Comparison of ENCODE assay signal across 8 cellular contexts in genomic region chr10:986137-986825, GRCh38. TPM values are rescaled to one million over a fixed set of nuclear protein-coding genes. Genes with fewer than 3 reads are reported as not detected.
A peak's percentile ranks its signal among the peaks of the same experiment; 100 is the strongest.
DNase-seq lines count a peak whose midpoint lies in the region; ATAC-seq, FAIRE-seq and TF ChIP-seq lines count a peak whose summit lies in the region.

No MANE protein-coding gene starts in this region.

- H3K4me1 ChIP-seq in DOHH2 (ENCODE audit: control insufficient read depth, low read length): peaks cover 29% of the 10 kb centered on the region
- peaks cover 25% of the 10 kb centered on the region for H3K4me1 ChIP-seq in astrocyte (ENCODE audit: insufficient read depth, low read length)

- no peak for FAIRE-seq in astrocyte (lab: Jason Lieb, UNC)

- no peaks in the 10 kb centered on the region for H3K27me3 Mint-ChIP-seq in astrocyte (ENCODE audit: low read depth, unreplicated experiment)
- no peaks in the 10 kb centered on the region for H3K27me3 Mint-ChIP-seq in naive thymus-derived CD8-positive, alpha-beta T cell

- H3K27me3 ChIP-seq in DOHH2 (ENCODE audit: control insufficient read depth, low read length) (no peaks in the 10 kb centered on the region), astrocyte (ENCODE audit: insufficient read depth, low read length) (no peaks in the 10 kb centered on the region)

- H3K79me2 ChIP-seq in DOHH2 (ENCODE audit: control insufficient read depth, low read length) (peaks cover 43% of the 10 kb centered on the region), astrocyte (ENCODE audit: insufficient read depth, low read length) (peaks cover 41% of the 10 kb centered on the region)

- H3K36me3 ChIP-seq in DOHH2 (ENCODE audit: control insufficient read depth, low read length) (peaks cover 22% of the 10 kb centered on the region), astrocyte (ENCODE audit: insufficient read depth, low read length) (peaks cover 8% of the 10 kb centered on the region)

- H2AFZ ChIP-seq in astrocyte (ENCODE audit: low read depth, low read length): no peak overlapping the region

- H3K27ac ChIP-seq in DOHH2 (ENCODE audit: low read depth, low read length) (no peak overlapping the region), astrocyte (ENCODE audit: low read depth, low read length) (peak overlapping the region; percentile 97)

- H3K9me2 ChIP-seq in DOHH2 (replicated peaks; ENCODE audit: control insufficient read depth, low read length): no peaks in the 10 kb centered on the region

- no peak for TF ChIP-seq CTCF in DOHH2 (IDR thresholded peaks at IDR 0.05; ENCODE audit: low read depth, low read length, poor library complexity, severe bottlenecking)
- no peak for TF ChIP-seq CTCF in astrocyte (IDR thresholded peaks at IDR 0.05; ENCODE audit: insufficient read depth, low read depth, low read length)

- H3K9me3 Mint-ChIP-seq in astrocyte (ENCODE audit: unreplicated experiment): no peaks in the 10 kb centered on the region
- peaks cover 0 to under 1% (median 0%) of the 10 kb centered on the region in 9 donors for H3K9me3 Mint-ChIP-seq in naive thymus-derived CD8-positive, alpha-beta T cell

- peaks cover 23% of the 10 kb centered on the region for H3K36me3 Mint-ChIP-seq in astrocyte (ENCODE audit: low read depth, unreplicated experiment)
- H3K36me3 Mint-ChIP-seq in naive thymus-derived CD8-positive, alpha-beta T cell: peaks cover 0 to 8% (median 0%) of the 10 kb centered on the region in 3 donors

- peaks cover 5% of the 10 kb centered on the region; the same call in 1 of the 2 replicates for H3K9me3 ChIP-seq in DOHH2 (ENCODE audit: control insufficient read depth, insufficient read depth, low read length)
- no peaks in the 10 kb centered on the region for H3K9me3 ChIP-seq in astrocyte (ENCODE audit: insufficient read depth, low read depth, low read length)

- no peak overlapping the region for H3K4me3 ChIP-seq in DOHH2 (ENCODE audit: low read length)
- no peak overlapping the region for H3K4me3 ChIP-seq in astrocyte (ENCODE audit: insufficient read depth, low read depth, low read length)

- POLR2A ChIA-PET in naive thymus-derived CD8-positive, alpha-beta T cell (lab: Charles Lee): interaction anchor here (0.5 to 1.3 kb wide), 3 partner anchors 54 to 89 kb away, joined by 3 to 4 read pairs (median 4); partner anchors contain the start of gene LARP4B

- peak; percentile 8 for DNase-seq in NCI-H187 treated with DMSO at 0.1 percent for 48 hours (lab: John Stamatoyannopoulos, UW)
- peak; percentile 91 for DNase-seq in astrocyte (ENCODE audit: low read depth)
- DNase-seq in naive thymus-derived CD8-positive, alpha-beta T cell: no peak
- no peak for DNase-seq in iPS-NIHi11 (ENCODE audit: low spot score)

- H4K20me1 ChIP-seq in DOHH2 (ENCODE audit: control insufficient read depth, insufficient read depth, low read depth, low read length): peaks cover 19% of the 10 kb centered on the region
- peaks cover 22% of the 10 kb centered on the region for H4K20me1 ChIP-seq in astrocyte (ENCODE audit: insufficient read depth, low read length)

- H3K4me1 Mint-ChIP-seq in astrocyte (ENCODE audit: low read depth, unreplicated experiment): peaks cover 35% of the 10 kb centered on the region
- peaks cover 17 to 45% (median 43%) of the 10 kb centered on the region in 4 donors for H3K4me1 Mint-ChIP-seq in naive thymus-derived CD8-positive, alpha-beta T cell

- no peak for ATAC-seq in naive thymus-derived CD8-positive, alpha-beta T cell
- no peak for ATAC-seq in activated CD4-positive, CD25-positive, alpha-beta regulatory T cell treated with anti-CD3 and anti-CD28 coated beads, Interleukin-2, amount 50 U/mL, for 24 hours
- ATAC-seq in GM21526 (IDR thresholded peaks at IDR 0.05; ENCODE audit: low FRiP score, unreplicated experiment) (no peak), HG02763 (IDR thresholded peaks at IDR 0.05; ENCODE audit: unreplicated experiment) (no peak)

- H3F3A ChIP-seq in DOHH2 (ENCODE audit: control insufficient read depth, insufficient read depth): 0 out of 2 replicates have a peak, but pooled peaks cover 2% of the 10 kb centered on the region

- H3K9ac ChIP-seq in astrocyte (ENCODE audit: low read length): peak overlapping the region; percentile 99

- H3K4me2 ChIP-seq in DOHH2 (ENCODE audit: low read length) (peak overlapping the region; percentile 88; the same call in 1 of the 2 replicates), astrocyte (ENCODE audit: low read length) (peak overlapping the region; percentile 92)

- H3K4me3 Mint-ChIP-seq in astrocyte (ENCODE audit: unreplicated experiment): peak overlapping the region; percentile 98
- H3K4me3 Mint-ChIP-seq in naive thymus-derived CD8-positive, alpha-beta T cell: peak overlapping the region in 7 of 10 donors; percentile 40 to 99 (median 97)

- H3K27ac Mint-ChIP-seq in astrocyte (ENCODE audit: unreplicated experiment): peak overlapping the region; percentile 95
- H3K27ac Mint-ChIP-seq in naive thymus-derived CD8-positive, alpha-beta T cell: peak overlapping the region in 5 of 10 donors; percentile 31 to 98 (median 98)

RNA-seq across cellular contexts. Expression of gene GTPBP4, which starts 2.0 kb away (rescaled TPM):
- total RNA-seq in astrocyte: 101 and 106 TPM in 2 replicates
- total RNA-seq in naive thymus-derived CD8-positive, alpha-beta T cell: 10 to 100 TPM; 64.0 to 67.7 TPM
- polyA plus RNA-seq in naive thymus-derived CD8-positive, alpha-beta T cell: 10 to 100 TPM; 22.7 to 29.8 (median 25.9) TPM

RNA-seq across cellular contexts. Expression of gene IDI2, which starts 39.4 kb away (rescaled TPM):
- total RNA-seq in astrocyte: not detected in 2 replicates
- not detected for total RNA-seq in naive thymus-derived CD8-positive, alpha-beta T cell
- not detected for polyA plus RNA-seq in naive thymus-derived CD8-positive, alpha-beta T cell

RNA-seq across cellular contexts. Expression of gene LARP4B, which starts 54.8 kb away (rescaled TPM):
- 97.3 and 101 TPM in 2 replicates for total RNA-seq in astrocyte
- total RNA-seq in naive thymus-derived CD8-positive, alpha-beta T cell: 10 to 100 TPM; 88.2 to 94.8 TPM
- polyA plus RNA-seq in naive thymus-derived CD8-positive, alpha-beta T cell: 10 to 100 TPM; 22.8 to 40.5 (median 28.1) TPM

Comparison
In these comparisons a context has a peak if more than half of its experiments do, and no peak if none do; other contexts are left out.
1. DNase-seq: peak in NCI-H187 treated with DMSO at 0.1 percent for 48 hours (single experiment) and astrocyte (single experiment); none in naive thymus-derived CD8-positive, alpha-beta T cell (0 of 10) and iPS-NIHi11 (single experiment).